8 cellular contexts compared by ENCODE assay signal in the genomic region with DNA sequence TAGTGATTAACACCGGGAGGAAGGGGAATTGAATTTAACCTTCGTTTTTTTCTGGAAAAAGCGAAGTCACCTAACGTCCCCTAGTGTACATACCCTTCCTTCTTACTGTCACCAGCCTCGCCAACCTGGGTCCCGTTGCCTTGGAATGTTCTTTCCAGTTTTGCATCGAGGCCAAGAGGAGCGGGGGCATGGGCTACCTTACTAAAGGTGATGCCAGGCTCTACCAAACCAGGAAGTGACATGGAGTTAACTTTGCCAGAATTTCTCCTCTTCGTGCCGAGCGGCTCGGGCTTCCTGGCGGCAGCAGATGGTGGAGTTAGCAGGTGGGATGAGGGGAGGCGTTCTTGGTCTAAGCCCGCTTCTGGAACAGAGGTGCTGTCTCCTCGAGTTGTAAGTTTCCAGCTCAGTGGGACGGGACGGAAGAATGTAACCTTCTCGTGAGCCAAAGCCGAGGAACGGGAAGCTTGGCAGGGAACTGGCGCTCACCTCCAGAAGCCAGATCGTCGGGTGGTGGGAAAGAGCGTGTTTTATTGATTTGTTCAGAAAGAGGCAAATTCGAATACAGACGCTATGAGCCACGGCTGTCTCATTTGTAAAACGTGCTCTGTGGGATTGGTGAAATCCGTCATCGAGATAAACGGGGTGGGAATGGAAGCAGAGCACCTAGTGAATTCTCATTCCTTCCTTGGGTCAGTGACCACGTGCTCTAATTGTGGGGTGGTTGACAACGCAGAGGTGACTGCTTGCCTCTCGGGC. TPM values are rescaled to one million over a fixed set of nuclear protein-coding genes. Genes with fewer than 3 reads are reported as not detected.
DNase-seq lines count a peak whose midpoint lies in the region; ATAC-seq and TF ChIP-seq lines count a peak whose summit lies in the region.

No MANE protein-coding gene starts in this region.

- no peak for ATAC-seq in RWPE2 (ENCODE audit: low read depth)
- peak in 2 of 3 donors; percentile 4 to 7 for ATAC-seq in natural killer cell

- peak overlapping the region; percentile 97 for H3K27ac Mint-ChIP-seq in HFFc6
- peak overlapping the region; percentile 82 for H3K27ac Mint-ChIP-seq in endodermal cell
- peak overlapping the region; percentile 81 to 92 for H3K27ac Mint-ChIP-seq in natural killer cell

- H3K4me1 Mint-ChIP-seq in HFFc6 (ENCODE audit: low read depth): peaks cover 76% of the 10 kb centered on the region
- peaks cover 15% of the 10 kb centered on the region for H3K4me1 Mint-ChIP-seq in endodermal cell
- H3K4me1 Mint-ChIP-seq in natural killer cell: peaks cover 46 to 48% of the 10 kb centered on the region in 2 donors

- H3K4me1 ChIP-seq in RWPE2 (ENCODE audit: insufficient read depth, poor library complexity, severe bottlenecking) (peaks cover 48% of the 10 kb centered on the region), endodermal cell (ENCODE audit: control insufficient read depth, insufficient read depth, low read length) (no peaks in the 10 kb centered on the region)

- intact Hi-C loops in natural killer cell (cut with micrococcal nuclease): loop anchor here (1.0 to 5.0 kb wide), 3 partner anchors 111 to 226 kb away; partner anchors contain the start of gene SRRM1

- DNase-seq in NCI-H2227 (lab: John Stamatoyannopoulos, UW; ENCODE audit: unreplicated experiment) (peak; percentile 40), NCI-H2227 treated with DMSO at 0.1 percent for 48 hours (lab: John Stamatoyannopoulos, UW) (no peak), HFFc6 (peak; percentile 13), RWPE2 (ENCODE audit: low spot score) (no peak), endodermal cell (no peak), natural killer cell (no peak), NCI-H1048 (lab: John Stamatoyannopoulos, UW) (no peak), 8988T (no peak)

- H3K4me3 ChIP-seq in RWPE2 (ENCODE audit: severe bottlenecking): peak overlapping the region; percentile 52
- H3K4me3 ChIP-seq in endodermal cell (ENCODE audit: low read length): peak overlapping the region; percentile 90

- no peak for TF ChIP-seq CTCF in HFFc6 (IDR thresholded peaks at IDR 0.05)
- TF ChIP-seq CTCF in RWPE2 (IDR thresholded peaks at IDR 0.05; ENCODE audit: poor library complexity, severe bottlenecking): no peak
- TF ChIP-seq CTCF in endodermal cell (conservative IDR thresholded peaks at IDR 0.05): no peak
- no peak for TF ChIP-seq CTCF in natural killer cell (IDR thresholded peaks at IDR 0.05)

- H3K27me3 Mint-ChIP-seq in HFFc6 (ENCODE audit: insufficient read depth): peaks cover 8% of the 10 kb centered on the region
- H3K27me3 Mint-ChIP-seq in endodermal cell (ENCODE audit: insufficient read depth): peaks cover 3% of the 10 kb centered on the region
- H3K27me3 Mint-ChIP-seq in natural killer cell (ENCODE audit: low read depth in 2 of 2): peaks cover 0 to 1% of the 10 kb centered on the region in 2 donors

- H3K9me3 Mint-ChIP-seq in HFFc6: no peaks in the 10 kb centered on the region
- no peaks in the 10 kb centered on the region for H3K9me3 Mint-ChIP-seq in endodermal cell
- no peaks in the 10 kb centered on the region for H3K9me3 Mint-ChIP-seq in natural killer cell

- WGBS in endodermal cell (ENCODE audit: insufficient coverage in 1 of 2, insufficient read length in 1 of 2), 2 experiments: 25 to 35% methylated on average over 22 to 35 of the region's 35 CpGs

- H3K4me3 Mint-ChIP-seq in HFFc6 (peak overlapping the region; percentile 98), endodermal cell (peak overlapping the region; percentile 76), natural killer cell (peak overlapping the region; percentile 98)

- H3K27me3 ChIP-seq in RWPE2 (ENCODE audit: insufficient read depth, poor library complexity, severe bottlenecking): no peaks in the 10 kb centered on the region
- no peaks in the 10 kb centered on the region for H3K27me3 ChIP-seq in endodermal cell (ENCODE audit: control insufficient read depth, insufficient read depth, low read length, poor library complexity, severe bottlenecking)

- no peak overlapping the region for H3K9ac ChIP-seq in endodermal cell (ENCODE audit: extremely low read depth, low read length, poor library complexity, severe bottlenecking)

- H3K9me3 ChIP-seq in RWPE2 (ENCODE audit: severe bottlenecking): no peaks in the 10 kb centered on the region
- H3K9me3 ChIP-seq in endodermal cell (ENCODE audit: control insufficient read depth, low read length): no peaks in the 10 kb centered on the region

- H3K27ac ChIP-seq in RWPE2 (ENCODE audit: poor library complexity, severe bottlenecking): peak overlapping the region; percentile 98
- H3K27ac ChIP-seq in endodermal cell (ENCODE audit: low read depth, low read length): no peak overlapping the region

- peaks cover 22% of the 10 kb centered on the region for H3K36me3 ChIP-seq in RWPE2 (ENCODE audit: low read depth)
- no peaks in the 10 kb centered on the region for H3K36me3 ChIP-seq in endodermal cell (ENCODE audit: control insufficient read depth, insufficient read depth, low read length)

- peaks cover 23% of the 10 kb centered on the region for H3K36me3 Mint-ChIP-seq in HFFc6 (ENCODE audit: low read depth)
- H3K36me3 Mint-ChIP-seq in endodermal cell (ENCODE audit: low read depth): no peaks in the 10 kb centered on the region
- H3K36me3 Mint-ChIP-seq in natural killer cell: no peaks in the 10 kb centered on the region

RNA-seq across cellular contexts. Expression of gene NIPAL3, which starts 0.5 kb away (rescaled TPM):
- 100 to 1,000 TPM in 4 of 6 experiments, 10 to 100 TPM in 2; 97.8 to 164 (median 107) TPM for total RNA-seq in HFFc6 (2021; fragmentation: NEBNext Ultra II Directional; extraction: Animal tissue kit (Norgen Biotek cat#: 25700))
- 1 to 10 TPM; 4.7 to 5.5 TPM for total RNA-seq in endodermal cell
- 7.9 TPM for polyA plus RNA-seq in endodermal cell (2013, experiment 1 of 2)
- 7.4 TPM for polyA plus RNA-seq in endodermal cell (2013, experiment 2 of 2)
- 10 to 100 TPM; 16.6 to 31.9 (median 29.4) TPM for total RNA-seq in natural killer cell

RNA-seq across cellular contexts. Expression of gene STPG1, which starts 2.5 kb away (rescaled TPM):
- 10 to 100 TPM in 5 of 6 experiments, 1 to 10 TPM in 1; 8.8 to 13.0 (median 11.0) TPM for total RNA-seq in HFFc6 (2021; fragmentation: NEBNext Ultra II Directional; extraction: Animal tissue kit (Norgen Biotek cat#: 25700))
- total RNA-seq in endodermal cell (10 to 100 TPM; 16.6 to 16.9 TPM), natural killer cell (1 to 10 TPM in 2 of 3 donors, under 1 TPM in 1; 0.87 to 1.7 (median 1.1) TPM)
- 8.8 TPM for polyA plus RNA-seq in endodermal cell (2013, experiment 1 of 2)
- 9.5 TPM for polyA plus RNA-seq in endodermal cell (2013, experiment 2 of 2)

Comparison
In these comparisons a context has a peak if more than half of its experiments do, and no peak if none do; other contexts are left out.
1. DNase-seq: peak in NCI-H2227 (single experiment) and HFFc6 (single experiment); none in NCI-H2227 treated with DMSO at 0.1 percent for 48 hours (single experiment), RWPE2 (single experiment), endodermal cell (single experiment), natural killer cell (single experiment), NCI-H1048 (single experiment) and 8988T (single experiment).
2. Peak in every context shown above with its lines, with median percentiles within 50 percentile points of each other: H3K27ac Mint-ChIP-seq and H3K4me3 Mint-ChIP-seq.